17 cellular contexts compared by ENCODE assay signal in genomic region chr17:80949451-80950421, GRCh38. TPM values are rescaled to one million over a fixed set of nuclear protein-coding genes. Genes with fewer than 3 reads are reported as not detected.
DNase-seq lines count a peak whose midpoint lies in the region; ATAC-seq, FAIRE-seq and TF ChIP-seq lines count a peak whose summit lies in the region.
"Had no signal": no experiment of that assay in that cellular context is flagged by ENCODE, and none has a peak within 500 bp of the region (broad histone marks: within the 10 kb centered on the region; RNA-seq: fewer than 3 reads in every experiment).

No MANE protein-coding gene starts in this region.

- H2BK12ac ChIP-seq in H1 (ENCODE audit: low read depth, low read length), result no peak overlapping the region

- H3K56ac ChIP-seq in H1 (replicated peaks; ENCODE audit: insufficient read length, low read depth, low read length), result no peak overlapping the region
- H3K56ac ChIP-seq in mesendoderm (ENCODE audit: low read length), result no peak overlapping the region

- no peak for TF ChIP-seq EP300 in H1 (IDR thresholded peaks at IDR 0.05; ENCODE audit: borderline replicate concordance in 1 of 2, low read depth in 2 of 2, low read length in 2 of 2)

- no peaks in the 10 kb centered on the region for H4K20me1 ChIP-seq in H1 (replicated peaks in 1 of 2; ENCODE audit: control insufficient read depth in 1 of 2, insufficient read depth in 2 of 2, low read length in 2 of 2)

- DNase-seq in Right ventricle myocardium superior (peak; percentile 40), cardiac septum (ENCODE audit: low spot score) (no peak), H1 (ENCODE audit: low read depth in 1 of 2, low spot score in 2 of 2) (no peak), mesendoderm (peak; percentile 30), Ammon's horn (ENCODE audit: low spot score) (no peak)
- DNase-seq: activated CD8-positive, alpha-beta T cell treated with anti-CD3 and anti-CD28 coated beads for 36 hours; naive B cell; NCI-H2081 treated with DMSO at 0.1 percent for 48 hours; stimulated activated CD4-positive, alpha-beta T cell treated with anti-CD3 and anti-CD28 coated beads, Interleukin-4, amount 100 ng/mL, for 24 hours had no signal

- H4K5ac ChIP-seq in H1 (ENCODE audit: insufficient read length, low read depth, low read length) (no peak overlapping the region), mesendoderm (ENCODE audit: low read length) (no peak overlapping the region)

- CTCF ChIA-PET in H1 (lab: Charles Lee; ENCODE audit: partially characterized antibody), result interaction anchor here (0.6 to 1.8 kb wide), 8 partner anchors 8 to 177 kb away, joined by 3 to 8 read pairs (median 4); no protein-coding TSS in a partner anchor

- no peak overlapping the region for H3K4me2 ChIP-seq in H1 (ENCODE audit: insufficient read depth in 1 of 2, low read depth in 2 of 2, low read length in 2 of 2)
- H3K4me2 ChIP-seq in mesendoderm (ENCODE audit: low read length), result no peak overlapping the region

- no peak overlapping the region for H3K14ac ChIP-seq in H1 (ENCODE audit: insufficient read length)

- no peak overlapping the region for H3K23ac ChIP-seq in H1 (ENCODE audit: insufficient read length)
- no peak overlapping the region for H3K23ac ChIP-seq in mesendoderm (ENCODE audit: low read length)

- H2BK120ac ChIP-seq in H1 (replicated peaks; ENCODE audit: low read depth, low read length) (no peak overlapping the region), mesendoderm (ENCODE audit: low read depth, low read length) (no peak overlapping the region)

- H3K27ac ChIP-seq in H1 (ENCODE audit: low read depth, low read length) (no peak overlapping the region), mesendoderm (ENCODE audit: low read depth, low read length) (no peak overlapping the region)
- H3K27ac ChIP-seq: SJSA1 had no signal

- H3K9ac ChIP-seq in H1 (replicated peaks in 1 of 4; ENCODE audit: extremely low read depth in 1 of 4, low read depth in 3 of 4, low read length in 3 of 4) (no peak overlapping the region), mesendoderm (ENCODE audit: low read length) (no peak overlapping the region)

- TF ChIP-seq CTCF in H1 (IDR thresholded peaks at IDR 0.05; ENCODE audit: control extremely low read depth in 1 of 3, insufficient read depth in 1 of 3, low read depth in 1 of 3, low read length in 3 of 3), result peak; percentile 48 to 51 (median 50)

- no peak for TF ChIP-seq POLR2A in H1 (IDR thresholded peaks at IDR 0.05; ENCODE audit: control extremely low read depth in 1 of 2, low read depth in 2 of 2, low read length in 2 of 2)

- H4K8ac ChIP-seq in H1 (ENCODE audit: extremely low read depth, insufficient read depth, low read length), result peak overlapping the region; percentile 51; the same call in 1 of the 2 replicates
- no peak overlapping the region for H4K8ac ChIP-seq in mesendoderm (ENCODE audit: low read depth, low read length)

- H3K79me1 ChIP-seq in H1 (ENCODE audit: low read depth, low read length), result no peaks in the 10 kb centered on the region
- no peaks in the 10 kb centered on the region for H3K79me1 ChIP-seq in mesendoderm (ENCODE audit: low read length)

- intact Hi-C loops in Right ventricle myocardium superior (cut with DNase I), result no loop called here
- intact Hi-C loops in cardiac septum (cut with DNase I), result loop anchor here (5.0 kb wide), 1 partner anchor 67 kb away; no protein-coding TSS in a partner anchor

- H2AK5ac ChIP-seq in H1 (ENCODE audit: low read depth, low read length) (no peak overlapping the region), mesendoderm (ENCODE audit: low read length) (no peak overlapping the region)

- no peaks in the 10 kb centered on the region for H3K4me1 ChIP-seq in H1 (replicated peaks in 1 of 4; ENCODE audit: control insufficient read depth in 3 of 4, insufficient read depth in 4 of 4, low read length in 3 of 4)
- H3K4me1 ChIP-seq in mesendoderm (ENCODE audit: control insufficient read depth, low read depth, low read length), result no peaks in the 10 kb centered on the region
- H3K4me1 ChIP-seq: Caco-2, SJSA1 had no signal

- H3K9me3 ChIP-seq in H1 (ENCODE audit: insufficient read depth in 2 of 2, low read depth in 1 of 2, low read length in 1 of 2), result no peaks in the 10 kb centered on the region
- H3K9me3 ChIP-seq: ascending aorta, Caco-2, SJSA1 had no signal

- H3K27me3 ChIP-seq in H1 (replicated peaks in 1 of 4; ENCODE audit: control insufficient read depth in 3 of 4, extremely low read depth in 1 of 4, insufficient read depth in 3 of 4, low read length in 3 of 4) (no peaks in the 10 kb centered on the region), mesendoderm (ENCODE audit: insufficient read depth, low read length, poor library complexity) (no peaks in the 10 kb centered on the region)
- H3K27me3 ChIP-seq: ascending aorta, SJSA1 had no signal

- H2BK15ac ChIP-seq in H1 (ENCODE audit: low read length) (no peak overlapping the region), mesendoderm (replicated peaks; ENCODE audit: low read depth) (no peak overlapping the region)

- peak; percentile 23 for ATAC-seq in Right ventricle myocardium superior (ENCODE audit: poor library complexity)
- no peak for ATAC-seq in HG03095 (IDR thresholded peaks at IDR 0.05; ENCODE audit: unreplicated experiment)
- ATAC-seq in HG03442 (IDR thresholded peaks at IDR 0.05; ENCODE audit: unreplicated experiment), result no peak
- ATAC-seq in activated CD4-positive, CD25-positive, alpha-beta regulatory T cell treated with anti-CD3 and anti-CD28 coated beads, Interleukin-2, amount 50 U/mL, for 24 hours, result no peak
- ATAC-seq: activated CD8-positive, alpha-beta T cell treated with anti-CD3 and anti-CD28 coated beads for 36 hours; esophagus mucosa had no signal

- no peak overlapping the region for H2AFZ ChIP-seq in H1 (ENCODE audit: low read length)

- no peak for FAIRE-seq in H1 (lab: Jason Lieb, UNC)
- FAIRE-seq: GM18507 had no signal

- no peak overlapping the region for H2BK20ac ChIP-seq in H1 (ENCODE audit: low read length)

- H3K79me2 ChIP-seq in H1 (ENCODE audit: control insufficient read depth in 1 of 2, insufficient read depth in 2 of 2, low read length in 2 of 2) (no peaks in the 10 kb centered on the region), mesendoderm (ENCODE audit: control insufficient read depth, insufficient read depth, low read length) (no peaks in the 10 kb centered on the region)

- H3K4ac ChIP-seq in H1 (replicated peaks; ENCODE audit: insufficient read length, low read depth, low read length) (no peak overlapping the region), mesendoderm (ENCODE audit: low read depth, low read length) (no peak overlapping the region)

- POLR2A ChIA-PET in H1 (lab: Charles Lee; ENCODE audit: partially characterized antibody), result no interaction called here

- H3K36me3 ChIP-seq in H1 (ENCODE audit: control insufficient read depth in 2 of 4, insufficient read depth in 4 of 4, low read length in 3 of 4), result no peaks in the 10 kb centered on the region; a peak in 3 of 8 replicates
- no peaks in the 10 kb centered on the region for H3K36me3 ChIP-seq in mesendoderm (ENCODE audit: control insufficient read depth, insufficient read depth, low read length)

- no peaks in the 10 kb centered on the region for H3K23me2 ChIP-seq in H1 (ENCODE audit: low read depth, low read length)

- no peak overlapping the region for H2BK5ac ChIP-seq in H1 (ENCODE audit: low read depth, low read length)
- no peak overlapping the region for H2BK5ac ChIP-seq in mesendoderm (ENCODE audit: low read length)

- TF ChIP-seq RAD21 in H1 (IDR thresholded peaks at IDR 0.05 in 1 of 2, conservative IDR thresholded peaks at IDR 0.05 in 1 of 2; ENCODE audit: low read depth in 2 of 2, low read length in 2 of 2), result peak; percentile 41 to 58

- no peak overlapping the region for H3K18ac ChIP-seq in H1 (ENCODE audit: extremely low read depth, low read length)
- H3K18ac ChIP-seq in mesendoderm (ENCODE audit: low read length), result no peak overlapping the region

- H4K91ac ChIP-seq in H1 (replicated peaks; ENCODE audit: insufficient read length, low read length), result no peak overlapping the region

- no peak overlapping the region for H3K4me3 ChIP-seq in H1 (ENCODE audit: extremely low read depth in 1 of 4, insufficient read depth in 2 of 4, low read depth in 3 of 4, low read length in 4 of 4)
- H3K4me3 ChIP-seq in mesendoderm (ENCODE audit: low read length), result no peak overlapping the region
- H3K4me3 ChIP-seq: ascending aorta, SJSA1 had no signal

- 87% methylated on average over 34 of the region's 44 CpGs; no CpG with 5 or more reads in 1 of the 2 experiments for WGBS in H1 (ENCODE audit: extremely low coverage in 1 of 2, insufficient coverage in 1 of 2, insufficient read length in 1 of 2, insufficient replicate concordance in 2 of 2, low coverage in 1 of 2, low lambda C conversion rate in 2 of 2, missing lambda C conversion rate in 1 of 2), 2 experiments
- WGBS in mesendoderm (ENCODE audit: extremely low coverage, insufficient coverage, low lambda C conversion rate), result no CpG with 5 or more reads among the region's 44 CpGs

TF ChIP-seq in H1, 55 proteins besides CTCF, POLR2A, EP300 and RAD21:
- peak; percentile 70 for TF ChIP-seq EGR1 (IDR thresholded peaks at IDR 0.05; ENCODE audit: borderline replicate concordance, low read depth, low read length)
- no peak for TF ChIP-seq SIRT6 (IDR thresholded peaks at IDR 0.05; ENCODE audit: low read length)

RNA-seq across cellular contexts. Expression of gene CHMP6, which starts 41.9 kb away (rescaled TPM):
- total RNA-seq in Right ventricle myocardium superior (13.6 TPM), cardiac septum (21.7 TPM)
- 15.7 and 16.0 TPM in 2 replicates for total RNA-seq in H1 (2021; fragmentation: NEBNext Ultra II Directional; extraction: Animal tissue kit (Norgen Biotek cat#: 25700))
- polyA plus RNA-seq in H1 (2011; rRNA removed), result 24.3 and 28.9 TPM in 2 replicates
- polyA plus RNA-seq in H1 (2011; cell fraction: cytosol; rRNA removed), result 22.9 TPM
- 23.5 TPM for polyA plus RNA-seq in H1 (2011; cell fraction: nucleus; rRNA removed)
- 8.5 to 14.9 TPM (median 13.4 TPM) in 4 replicates for polyA plus RNA-seq in H1 (2012, experiment 1 of 2)
- 13.4 TPM for polyA plus RNA-seq in H1 (2012, experiment 2 of 2)
- 9.5 TPM for polyA plus RNA-seq in H1 (2013, experiment 1 of 2)
- 7.9 TPM for polyA plus RNA-seq in H1 (2013, experiment 2 of 2)
- 5.7 and 6.4 TPM in 2 replicates for polyA minus RNA-seq in H1 (2011; rRNA and poly(A)+ RNA removed)
- 7.2 TPM for polyA minus RNA-seq in H1 (2011; cell fraction: cytosol; rRNA and poly(A)+ RNA removed)
- 15.6 TPM for polyA minus RNA-seq in H1 (2011; cell fraction: nucleus; rRNA and poly(A)+ RNA removed)
- 11.6 TPM for polyA plus RNA-seq in mesendoderm (2013, experiment 1 of 2)
- 11.8 TPM for polyA plus RNA-seq in mesendoderm (2013, experiment 2 of 2)

Comparison
In these comparisons a context has a peak if more than half of its experiments do, and no peak if none do; other contexts are left out.
1. DNase-seq: peak in Right ventricle myocardium superior (single experiment) and mesendoderm (single experiment); none in cardiac septum (single experiment), H1 (0 of 2) and Ammon's horn (single experiment).